ENCODE assay signal across 23 cellular contexts in genomic region chr9:116282598-116282997, GRCh38.
"Had no signal": no experiment of that assay in that cellular context is flagged by ENCODE, and none has a peak within 500 bp of the region (broad histone marks: within the 10 kb centered on the region; RNA-seq: fewer than 3 reads in every experiment).

No MANE protein-coding gene starts in this region.

- H3K36me3 ChIP-seq: cardiac muscle cell, heart left ventricle, right lobe of liver, stomach, suprapubic skin, transverse colon, WERI-Rb-1 had no signal

- H3K27ac ChIP-seq: body of pancreas, cardiac muscle cell, heart left ventricle, right lobe of liver, skin epidermis, stomach, suprapubic skin, transverse colon, WERI-Rb-1 had no signal

- DNase-seq: activated CD4-positive, alpha-beta T cell treated with anti-CD3 and anti-CD28 coated beads, Interleukin-2, amount 50 U/mL, for 1 hour; activated CD4-positive, CD25-positive, alpha-beta regulatory T cell treated with anti-CD3 and anti-CD28 coated beads, Interleukin-2, amount 50 U/mL, for 72 hours; activated CD8-positive, alpha-beta T cell treated with anti-CD3 and anti-CD28 coated beads, Interleukin-2, amount 10 ng/mL, durations not matched to agents 7 days and 5 days; activated gamma-delta T cell treated with Interleukin-2 at 50 U/mL for 16 hours; activated T-cell treated with anti-CD3 and anti-CD28 coated beads, Interleukin-2, amount 50 U/mL, for 1 hour; anterior cingulate cortex; body of pancreas; effector CD4-positive, alpha-beta T cell; heart left ventricle; midbrain; occipital lobe; right lobe of liver; stimulated activated CD4-positive, alpha-beta T cell treated with anti-CD3 and anti-CD28 coated beads, Interleukin-2, amount 100 ng/mL, for 24 hours; stomach; transverse colon; WERI-Rb-1 had no signal

- FAIRE-seq: endometrium, islet of Langerhans, urothelium cell line had no signal

- H3K9me3 ChIP-seq: body of pancreas, heart left ventricle, right lobe of liver, stomach, suprapubic skin, transverse colon had no signal

- H3K27me3 ChIP-seq: body of pancreas, cardiac muscle cell, heart left ventricle, right lobe of liver, stomach, suprapubic skin, transverse colon had no signal

- H3K4me3 ChIP-seq: body of pancreas, cardiac muscle cell, heart left ventricle, right lobe of liver, skin epidermis, stomach, suprapubic skin, transverse colon had no signal

- ATAC-seq: activated CD8-positive, alpha-beta T cell treated with anti-CD3 and anti-CD28 coated beads, Interleukin-2, amount 10 ng/mL, durations not matched to agents 7 days and 5 days; body of pancreas; heart left ventricle; right lobe of liver; stimulated activated effector memory CD8-positive, alpha-beta T cell treated with anti-CD3 and anti-CD28 coated beads, Interleukin-12 subunit alpha, Interleukin-12 subunit beta, amount 100 ng/mL, for 72 hours had no signal

- H3K4me1 ChIP-seq: body of pancreas, heart left ventricle, right lobe of liver, stomach, suprapubic skin, transverse colon had no signal
